15 cellular contexts compared by ENCODE assay signal in genomic region chr9:72579880-72580570, GRCh38. TPM values are rescaled to one million over a fixed set of nuclear protein-coding genes. Genes with fewer than 3 reads are reported as not detected.
DNase-seq lines count a peak whose midpoint lies in the region; ATAC-seq, FAIRE-seq and TF ChIP-seq lines count a peak whose summit lies in the region.
"Had no signal": no experiment of that assay in that cellular context is flagged by ENCODE, and none has a peak within 500 bp of the region (broad histone marks: within the 10 kb centered on the region; RNA-seq: fewer than 3 reads in every experiment).

No MANE protein-coding gene starts in this region.

- H3K27me3 ChIP-seq in HCT116 (ENCODE audit: insufficient read depth, low read length): no peaks in the 10 kb centered on the region
- H3K27me3 ChIP-seq in GM12878 (replicated peaks in 1 of 2; ENCODE audit: control insufficient read depth in 2 of 2, insufficient read depth in 2 of 2, low read length in 1 of 2): no peaks in the 10 kb centered on the region
- no peaks in the 10 kb centered on the region for H3K27me3 ChIP-seq in keratinocyte (ENCODE audit: control insufficient read depth, extremely low read depth, insufficient read depth, low read length)
- no peaks in the 10 kb centered on the region for H3K27me3 ChIP-seq in HAP-1 (ENCODE audit: low read depth)
- H3K27me3 ChIP-seq: BLaER1 had no signal

- RAD21 ChIA-PET in HCT116 (lab: Charles Lee; ENCODE audit: low non-redundant PET in 1 of 2, low total read pairs in 2 of 2, uncharacterized antibody in 2 of 2, unreplicated experiment in 2 of 2): no interaction called here
- RAD21 ChIA-PET in GM12878 (lab: Charles Lee; ENCODE audit: unreplicated experiment): interaction anchor here (0.6 kb wide), 1 partner anchor 54 kb away, joined by 3 read pairs; no protein-coding TSS in a partner anchor

- no peak for TF ChIP-seq EP300 in GM12878 (IDR thresholded peaks at IDR 0.05; ENCODE audit: borderline replicate concordance in 1 of 2, control insufficient read depth in 1 of 2, low read depth in 2 of 2, low read length in 2 of 2)

- dilution Hi-C loops in keratinocyte (cut with MboI; ENCODE audit: extremely low pct_ligation_motif_present, low sequenced_read_pairs): loop anchor here (25.0 kb wide), 1 partner anchor 218 kb away; the partner anchor contains the start of gene ZFAND5

- FAIRE-seq in GM12878 (lab: Jason Lieb, UNC) (no peak), keratinocyte (lab: Jason Lieb, UNC) (peak; percentile 61)

- H3K9ac ChIP-seq in HCT116 (ENCODE audit: low read length): peak overlapping the region; percentile 22; the same call in 1 of the 2 replicates
- no peak overlapping the region for H3K9ac ChIP-seq in GM12878 (ENCODE audit: control insufficient read depth, insufficient read depth, low read length)
- H3K9ac ChIP-seq in keratinocyte (ENCODE audit: control insufficient read depth, extremely low read depth, insufficient read depth, low read length): no peak overlapping the region
- H3K9ac ChIP-seq: BLaER1 had no signal

- POLR2A ChIA-PET in HCT116 (lab: Charles Lee) (interaction anchor here (0.7 to 8.3 kb wide), 3 partner anchors 23 to 223 kb away, joined by 3 to 69 read pairs (median 4); partner anchors contain the start of gene ZFAND5), GM12878 (lab: Charles Lee) (interaction anchor here (1.1 kb wide), 1 partner anchor 122 kb away, joined by 4 read pairs; no protein-coding TSS in a partner anchor)

- H3K4me2 ChIP-seq in HCT116 (ENCODE audit: low read length): peak overlapping the region; percentile 39
- no peak overlapping the region for H3K4me2 ChIP-seq in GM12878 (ENCODE audit: control insufficient read depth, insufficient read depth)
- peak overlapping the region; percentile 36 for H3K4me2 ChIP-seq in keratinocyte (ENCODE audit: control insufficient read depth, extremely low read depth, insufficient read depth, low read depth, low read length)
- H3K4me2 ChIP-seq: BLaER1 had no signal

- DNase-seq in A172 (ENCODE audit: low spot score): peak; percentile 32
- DNase-seq in HCT116 (ENCODE audit: low read depth, low spot score): no peak
- DNase-seq in GM12878 (ENCODE audit: low read depth, low spot score): no peak
- DNase-seq in keratinocyte (ENCODE audit: low read depth, low spot score): no peak
- no peak for DNase-seq in HAP-1 (ENCODE audit: low spot score in 2 of 2)
- DNase-seq in Right ventricle myocardium inferior (ENCODE audit: missing footprints): no peak
- DNase-seq in cortex of kidney (lab: John Stamatoyannopoulos, UW): no peak
- DNase-seq in NOMO-1 (lab: John Stamatoyannopoulos, UW; ENCODE audit: unreplicated experiment in 2 of 2): no peak
- DNase-seq: effector memory CD8-positive, alpha-beta T cell; GDM1; MM.1S had no signal

- no peak for TF ChIP-seq CTCF in HCT116 (IDR thresholded peaks at IDR 0.05 in 2 of 3, conservative IDR thresholded peaks at IDR 0.05 in 1 of 3; ENCODE audit: borderline replicate concordance in 1 of 3, insufficient read depth in 1 of 3, low read depth in 2 of 3, low read length in 2 of 3)
- TF ChIP-seq CTCF in GM12878 (IDR thresholded peaks at IDR 0.05 in 2 of 3, conservative IDR thresholded peaks at IDR 0.05 in 1 of 3; ENCODE audit: control insufficient read depth in 2 of 3, extremely low read depth in 1 of 3, insufficient read depth in 1 of 3, low read depth in 3 of 3, low read length in 3 of 3): no peak
- TF ChIP-seq CTCF in keratinocyte (optimal IDR thresholded peaks at IDR 0.05 in 1 of 3, IDR thresholded peaks at IDR 0.05 in 1 of 3, conservative IDR thresholded peaks at IDR 0.05 in 1 of 3; ENCODE audit: extremely low read depth in 1 of 3, insufficient read depth in 2 of 3, low read length in 3 of 3): no peak

- H4K20me1 ChIP-seq in HCT116 (ENCODE audit: insufficient read depth): no peaks in the 10 kb centered on the region
- no peaks in the 10 kb centered on the region for H4K20me1 ChIP-seq in GM12878 (ENCODE audit: control insufficient read depth, insufficient read depth)
- no peaks in the 10 kb centered on the region for H4K20me1 ChIP-seq in keratinocyte (ENCODE audit: control insufficient read depth, extremely low read depth, insufficient read depth, low read length)
- H4K20me1 ChIP-seq: BLaER1 had no signal

- SMC1A ChIA-PET in GM12878 (lab: Charles Lee; ENCODE audit: uncharacterized antibody, unreplicated experiment): interaction anchor here (1.3 kb wide), 1 partner anchor 10 kb away, joined by 5 read pairs; no protein-coding TSS in a partner anchor

- in situ Hi-C loops in GM12878 (cut with MboI): no loop called here
- in situ Hi-C loops in HAP-1 (cut with MboI; ENCODE audit: low sequenced_read_pairs): loop anchor here (10.0 to 25.0 kb wide), 2 partner anchors 195 to 543 kb away; no protein-coding TSS in a partner anchor

- H2AFZ ChIP-seq in HCT116 (ENCODE audit: low read depth, low read length, poor library complexity, severe bottlenecking) (no peak overlapping the region), GM12878 (ENCODE audit: control insufficient read depth, low read depth, low read length) (no peak overlapping the region), keratinocyte (ENCODE audit: control insufficient read depth, low read length) (no peak overlapping the region)

- H3K27ac ChIP-seq in HCT116 (ENCODE audit: low read depth, low read length) (peak overlapping the region; percentile 81), GM12878 (ENCODE audit: control insufficient read depth, insufficient read depth) (no peak overlapping the region), keratinocyte (ENCODE audit: control insufficient read depth, insufficient read depth, low read length) (peak overlapping the region; percentile 46)
- H3K27ac ChIP-seq: BLaER1, HL-60 had no signal

- H3K36me3 ChIP-seq in HCT116 (ENCODE audit: control insufficient read depth in 1 of 2, insufficient read depth in 2 of 2, low read length in 2 of 2) (no peaks in the 10 kb centered on the region), GM12878 (ENCODE audit: control insufficient read depth in 2 of 2, insufficient read depth in 2 of 2, low read length in 1 of 2) (no peaks in the 10 kb centered on the region), keratinocyte (ENCODE audit: control insufficient read depth in 2 of 2, extremely low read depth in 1 of 2, insufficient read depth in 2 of 2, low read length in 2 of 2) (no peaks in the 10 kb centered on the region), HAP-1 (replicated peaks) (no peaks in the 10 kb centered on the region)
- H3K36me3 ChIP-seq: BLaER1 had no signal

- H3K9me2 ChIP-seq in HCT116 (ENCODE audit: insufficient read depth): no peaks in the 10 kb centered on the region

- no peak for ATAC-seq in HCT116
- no peak for ATAC-seq in GM12878
- ATAC-seq in Right ventricle myocardium inferior: no peak
- ATAC-seq: effector memory CD8-positive, alpha-beta T cell; WTC11 had no signal

- TF ChIP-seq POLR2A in HCT116 (IDR thresholded peaks at IDR 0.05; ENCODE audit: borderline replicate concordance, extremely low read depth, insufficient read depth, insufficient read length) (no peak), GM12878 (IDR thresholded peaks at IDR 0.05; ENCODE audit: low read depth, low read length) (no peak)

- no peak overlapping the region for H3K4me3 ChIP-seq in HCT116 (replicated peaks in 1 of 2; ENCODE audit: low read depth in 1 of 2, low read length in 2 of 2)
- no peak overlapping the region for H3K4me3 ChIP-seq in GM12878
- H3K4me3 ChIP-seq in keratinocyte (ENCODE audit: control insufficient read depth in 2 of 3, extremely low read depth in 1 of 3, insufficient read depth in 2 of 3, low read depth in 1 of 3, low read length in 3 of 3): no peak overlapping the region
- no peak overlapping the region for H3K4me3 ChIP-seq in HAP-1
- H3K4me3 ChIP-seq: BLaER1 had no signal

- H3K9me3 ChIP-seq in HCT116 (ENCODE audit: control insufficient read depth in 1 of 2, insufficient read depth in 1 of 2, low read depth in 1 of 2, low read length in 2 of 2) (no peaks in the 10 kb centered on the region), GM12878 (replicated peaks; ENCODE audit: control insufficient read depth, insufficient read depth, low read length) (no peaks in the 10 kb centered on the region), keratinocyte (ENCODE audit: control insufficient read depth, low read depth, low read length) (no peaks in the 10 kb centered on the region), HAP-1 (no peaks in the 10 kb centered on the region)
- H3K9me3 ChIP-seq: BLaER1 had no signal

- H3K9me1 ChIP-seq in keratinocyte (ENCODE audit: control insufficient read depth, extremely low read depth, insufficient read depth, low read length): no peaks in the 10 kb centered on the region

- H3K79me2 ChIP-seq in HCT116 (ENCODE audit: insufficient read depth, low read length) (no peaks in the 10 kb centered on the region), GM12878 (ENCODE audit: control insufficient read depth, insufficient read depth, low read length) (no peaks in the 10 kb centered on the region), keratinocyte (ENCODE audit: control insufficient read depth, insufficient read depth, low read length) (no peaks in the 10 kb centered on the region)

- no TSS peak for BruUV-seq in HCT116 (replicated peaks; lab: Mats Ljungman, UMichigan)
- BruUV-seq in GM12878 (replicated peaks; lab: Mats Ljungman, UMichigan): no TSS peak

- CTCF ChIA-PET in HCT116 (lab: Charles Lee) (interaction anchor here (3.2 kb wide), 1 partner anchor 12 kb away, joined by 12 read pairs; no protein-coding TSS in a partner anchor), GM12878 (lab: Yijun Ruan, JAX) (interaction anchor here (1.3 to 2.4 kb wide), 2 partner anchors 10 to 12 kb away, joined by 3 to 8 read pairs; no protein-coding TSS in a partner anchor)

- intact Hi-C loops in HCT116 (cut with micrococcal nuclease) (loop anchor here (5.0 kb wide), 1 partner anchor 103 kb away; no protein-coding TSS in a partner anchor), GM12878 (cut with micrococcal nuclease; ENCODE audit: unreplicated experiment) (no loop called here), Right ventricle myocardium inferior (cut with DNase I) (loop anchor here (5.0 kb wide), 1 partner anchor 53 kb away; no protein-coding TSS in a partner anchor)

- TF ChIP-seq RAD21 in HCT116 (IDR thresholded peaks at IDR 0.05; ENCODE audit: low read depth): 0 out of 2 replicates have a peak, but pooled peaks have one; percentile 3
- TF ChIP-seq RAD21 in GM12878 (IDR thresholded peaks at IDR 0.05; ENCODE audit: insufficient read depth, low read depth, low read length): no peak

- WGBS in GM12878 (ENCODE audit: insufficient coverage, insufficient replicate concordance, low lambda C conversion rate, missing lambda C conversion rate): 57% methylated on average over 3 of the region's 3 CpGs

- H3K4me1 ChIP-seq in HCT116 (ENCODE audit: control insufficient read depth in 1 of 2, insufficient read depth in 2 of 2, low read length in 2 of 2) (peaks cover 55 to 76% of the 10 kb centered on the region in 2 experiments), GM12878 (ENCODE audit: control insufficient read depth, insufficient read depth, low read length) (no peaks in the 10 kb centered on the region), keratinocyte (ENCODE audit: control insufficient read depth, extremely low read depth, insufficient read depth, low read length) (peaks cover 57% of the 10 kb centered on the region), HAP-1 (peaks cover 76% of the 10 kb centered on the region)
- H3K4me1 ChIP-seq: BLaER1 had no signal

RNA-seq across cellular contexts. Expression of gene TMC1, which starts 58.6 kb away (rescaled TPM):
- total RNA-seq in A172 (2014; rRNA removed; shearing (Covaris generic)): not detected in 2 replicates
- total RNA-seq in HCT116 (2021; ENCODE audit: unreplicated experiment) (0.57 TPM), GM12878 (2014; rRNA removed) (0.22 and 0.40 TPM in 2 replicates), GM12878 (2014; rRNA removed; fragmentation: Illumina TruSeq; extraction: Trizol) (0.67 and 0.74 TPM in 2 replicates), GM12878 (2021) (0.23 TPM in 1 of 2 replicates, not detected in the other), Right ventricle myocardium inferior (not detected)
- 0.64 and 0.77 TPM in 2 replicates for polyA plus RNA-seq in HCT116 (2012)
- 1.0 and 2.8 TPM in 2 replicates for total RNA-seq in GM12878 (2013; cell fraction: nucleolus; rRNA removed)
- polyA plus RNA-seq in GM12878 (2011; ENCODE audit: low read depth): not detected
- polyA plus RNA-seq in GM12878 (2011; rRNA removed) (0.46 and 0.49 TPM in 2 replicates), GM12878 (2014; fragmentation: Illumina TruSeq; extraction: Trizol) (0.11 and 0.21 TPM in 2 replicates), GM12878 (2014; fragmentation: Nextera tagmentation; extraction: Ambion mirVana) (under 1 TPM; 0.24 to 0.71 TPM), GM12878 (2014; rRNA removed) (0.39 and 0.94 TPM in 2 replicates), GM12878 (2016; fragmentation: Nextera tagmentation; extraction: Ambion mirVana) (under 1 TPM in 1 of 2 experiments, not detected in 1; 0.06 TPM), keratinocyte (0.05 to 0.24 TPM (median 0.12 TPM) in 3 replicates)
- polyA plus RNA-seq in GM12878 (2011; cell fraction: cytosol; rRNA removed): 0.07 and 0.25 TPM in 2 replicates
- polyA plus RNA-seq in GM12878 (2011; cell fraction: nucleus; rRNA removed): 0.28 and 0.32 TPM in 2 replicates
- not detected in 2 replicates for polyA plus RNA-seq in GM12878 (2012)
- polyA minus RNA-seq in GM12878 (2011; rRNA and poly(A)+ RNA removed): 0.41 and 0.88 TPM in 2 replicates
- not detected in 2 replicates for polyA minus RNA-seq in GM12878 (2011; cell fraction: cytosol; rRNA and poly(A)+ RNA removed)
- not detected in 2 replicates for polyA minus RNA-seq in GM12878 (2011; cell fraction: nucleus; rRNA and poly(A)+ RNA removed)
- polyA plus RNA-seq in keratinocyte (2011; ENCODE audit: low read depth): not detected
- not detected in 2 replicates for polyA plus RNA-seq in keratinocyte (2011; cell fraction: cytosol; rRNA removed)
- polyA plus RNA-seq in keratinocyte (2011; cell fraction: nucleus; rRNA removed): 0.08 and 0.32 TPM in 2 replicates
- polyA plus RNA-seq in keratinocyte (2012; ENCODE audit: low replicate concordance): not detected in 2 replicates
- 1.3 TPM in 1 of 3 replicates, not detected in the others for polyA minus RNA-seq in keratinocyte
- not detected for polyA minus RNA-seq in keratinocyte (2011; cell fraction: cytosol; rRNA and poly(A)+ RNA removed)
- polyA minus RNA-seq in keratinocyte (2011; cell fraction: nucleus; rRNA and poly(A)+ RNA removed): not detected in 2 replicates
- total RNA-seq: Right ventricle myocardium superior had no signal
